In the genomic region with DNA sequence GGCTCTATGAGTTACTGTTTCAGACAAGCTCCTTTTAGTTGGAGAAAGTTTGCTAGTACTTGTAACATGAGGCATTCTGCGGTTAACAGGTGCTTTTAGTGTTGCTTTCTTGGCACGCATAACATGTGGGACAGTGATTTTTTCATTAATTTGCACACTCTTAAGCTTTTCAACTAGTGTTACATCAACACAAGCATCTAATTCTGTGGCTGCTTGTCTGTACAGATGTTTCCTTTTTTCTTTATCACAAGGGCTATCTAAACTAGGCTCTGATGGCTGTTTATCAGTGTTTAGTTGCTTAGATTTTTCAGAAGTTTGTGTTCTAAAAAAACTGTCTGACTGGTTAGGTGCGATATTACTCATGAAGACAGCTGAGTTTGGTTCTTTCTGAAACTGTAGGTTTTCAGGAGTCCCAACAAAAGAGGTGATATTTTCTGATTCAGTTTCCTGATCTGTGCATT, we compare ENCODE assay signal across 24 cellular contexts.
DNase-seq lines count a peak whose midpoint lies in the region; ATAC-seq and TF ChIP-seq lines count a peak whose summit lies in the region.
"Had no signal": no experiment of that assay in that cellular context is flagged by ENCODE, and none has a peak within 500 bp of the region (broad histone marks: within the 10 kb centered on the region; RNA-seq: fewer than 3 reads in every experiment).

No MANE protein-coding gene starts in this region.

- H3K9me3 ChIP-seq in stomach (no peaks in the 10 kb centered on the region), tibial nerve (no peaks in the 10 kb centered on the region)
- H3K9me3 ChIP-seq: esophagus muscularis mucosa, Peyer's patch, tibial artery had no signal

- peaks cover 1% of the 10 kb centered on the region for H3K27me3 Mint-ChIP-seq in activated T-helper 2 cell treated with anti-CD3 and anti-CD28 coated beads, Interferon-gamma antibody, Interleukin-2, Interleukin-4, amounts not matched to agents 10 μg/mL and 5 μg/mL and 100 μg/mL, durations not matched to agents 14 hours and 24 hours and 36 hours (ENCODE audit: low read depth)

- no peaks in the 10 kb centered on the region for H3K4me1 ChIP-seq in stomach
- no peaks in the 10 kb centered on the region for H3K4me1 ChIP-seq in tibial nerve
- H3K4me1 ChIP-seq: esophagus muscularis mucosa, Peyer's patch, tibial artery had no signal

- TF ChIP-seq CTCF in stomach (IDR thresholded peaks at IDR 0.05) (no peak), tibial nerve (IDR thresholded peaks at IDR 0.05) (no peak)

- peaks cover 8% of the 10 kb centered on the region for H3K36me3 Mint-ChIP-seq in activated T-helper 2 cell treated with anti-CD3 and anti-CD28 coated beads, Interferon-gamma antibody, Interleukin-2, Interleukin-4, amounts not matched to agents 10 μg/mL and 5 μg/mL and 100 μg/mL, durations not matched to agents 14 hours and 24 hours and 36 hours (ENCODE audit: low read depth)

- 80 to 90% (median 81%) methylated on average over 3 of the region's 3 CpGs for WGBS in stomach, 5 donors
- 89 to 95% methylated on average over 3 of the region's 3 CpGs for WGBS in tibial nerve, 2 donors

- intact Hi-C loops in activated T-helper 2 cell treated with anti-CD3 and anti-CD28 coated beads, Interferon-gamma antibody, Interleukin-2, Interleukin-4, amounts not matched to agents 10 μg/mL and 5 μg/mL and 100 μg/mL, durations not matched to agents 14 hours and 24 hours and 36 hours (cut with micrococcal nuclease) = loop anchor here (2.0 to 5.0 kb wide), 6 partner anchors 54 to 547 kb away; a partner anchor contains a TSS
- intact Hi-C loops in stomach (cut with DNase I; ENCODE audit: low total_unique reads) = no loop called here

- peak; percentile 13 for DNase-seq in GF-D8 (lab: John Stamatoyannopoulos, UW)
- DNase-seq in activated T-helper 2 cell treated with anti-CD3 and anti-CD28 coated beads, Interferon-gamma antibody, Interleukin-2, Interleukin-4, amounts not matched to agents 10 μg/mL and 5 μg/mL and 100 μg/mL, durations not matched to agents 14 hours and 24 hours and 36 hours (ENCODE audit: low spot score) = no peak
- DNase-seq in stomach = no peak
- no peak for DNase-seq in tibial nerve (ENCODE audit: low spot score in 2 of 2)
- DNase-seq in stimulated activated CD4-positive, alpha-beta T cell treated with anti-CD3 and anti-CD28 coated beads, Interleukin-2, amount 100 ng/mL, for 48 hours = no peak
- no peak for DNase-seq in SKM-1 (lab: John Stamatoyannopoulos, UW; ENCODE audit: unreplicated experiment)
- DNase-seq: activated CD8-positive, alpha-beta memory T cell treated with anti-CD3 and anti-CD28 coated beads, Interleukin-2, amount 50 U/mL, for 4 hours; anterior cingulate cortex; DMS 273 treated with DMSO at 0.1 percent for 48 hours; HFFc6; kidney; NCI-H187; NCI-H524; occipital lobe; Peyer's patch; stimulated activated CD4-positive, alpha-beta T cell treated with anti-CD3 and anti-CD28 coated beads, Interleukin-2, amount 100 ng/mL, for 24 hours; stimulated activated CD8-positive, alpha-beta memory T cell treated with anti-CD3 and anti-CD28 coated beads, Interleukin-4, amount 100 ng/mL, for 48 hours; tibial artery had no signal

- H3K27me3 ChIP-seq in stomach (no peaks in the 10 kb centered on the region), tibial nerve (no peaks in the 10 kb centered on the region)
- H3K27me3 ChIP-seq: esophagus muscularis mucosa, Peyer's patch, tibial artery had no signal

- H3K36me3 ChIP-seq in stomach = peaks cover 13 to 40% (median 36%) of the 10 kb centered on the region in 4 donors
- H3K36me3 ChIP-seq in tibial nerve = peaks cover 0 to 36% (median 0%) of the 10 kb centered on the region in 3 donors

- no peaks in the 10 kb centered on the region for H3K9me3 Mint-ChIP-seq in activated T-helper 2 cell treated with anti-CD3 and anti-CD28 coated beads, Interferon-gamma antibody, Interleukin-2, Interleukin-4, amounts not matched to agents 10 μg/mL and 5 μg/mL and 100 μg/mL, durations not matched to agents 14 hours and 24 hours and 36 hours
- H3K9me3 Mint-ChIP-seq: HFFc6 had no signal

- ATAC-seq in GM18858 (IDR thresholded peaks at IDR 0.05; ENCODE audit: unreplicated experiment) (peak; percentile 51), HG03342 (IDR thresholded peaks at IDR 0.05; ENCODE audit: unreplicated experiment) (peak; percentile 50)
- ATAC-seq: sciatic nerve, SK-N-SH treated with all-trans-retinoic acid at 6 μM for 48 hours had no signal

- peaks cover 23% of the 10 kb centered on the region for H3K4me1 Mint-ChIP-seq in activated T-helper 2 cell treated with anti-CD3 and anti-CD28 coated beads, Interferon-gamma antibody, Interleukin-2, Interleukin-4, amounts not matched to agents 10 μg/mL and 5 μg/mL and 100 μg/mL, durations not matched to agents 14 hours and 24 hours and 36 hours (ENCODE audit: low read depth)

- no peak for TF ChIP-seq EP300 in stomach (IDR thresholded peaks at IDR 0.05)
- TF ChIP-seq EP300 in tibial nerve (IDR thresholded peaks at IDR 0.05) = no peak

- no peak overlapping the region for H3K4me3 ChIP-seq in stomach
- H3K4me3 ChIP-seq in tibial nerve = no peak overlapping the region
- H3K4me3 ChIP-seq: coronary artery, esophagus muscularis mucosa, Peyer's patch, tibial artery had no signal

- no peak overlapping the region for H3K4me3 Mint-ChIP-seq in activated T-helper 2 cell treated with anti-CD3 and anti-CD28 coated beads, Interferon-gamma antibody, Interleukin-2, Interleukin-4, amounts not matched to agents 10 μg/mL and 5 μg/mL and 100 μg/mL, durations not matched to agents 14 hours and 24 hours and 36 hours (ENCODE audit: low read depth)
- H3K4me3 Mint-ChIP-seq: HFFc6 had no signal

- TF ChIP-seq POLR2A in stomach (IDR thresholded peaks at IDR 0.05) (no peak), tibial nerve (IDR thresholded peaks at IDR 0.05) (no peak)

- H3K27ac Mint-ChIP-seq in activated T-helper 2 cell treated with anti-CD3 and anti-CD28 coated beads, Interferon-gamma antibody, Interleukin-2, Interleukin-4, amounts not matched to agents 10 μg/mL and 5 μg/mL and 100 μg/mL, durations not matched to agents 14 hours and 24 hours and 36 hours = peak overlapping the region; percentile 51
- H3K27ac Mint-ChIP-seq: HFFc6 had no signal

- H3K27ac ChIP-seq in stomach (no peak overlapping the region), tibial nerve (no peak overlapping the region)
- H3K27ac ChIP-seq: coronary artery, esophagus muscularis mucosa, Peyer's patch, tibial artery had no signal
